ENCODE assay signal across 9 cellular contexts in genomic region chr6:166307082-166307980, GRCh38. TPM values are rescaled to one million over a fixed set of nuclear protein-coding genes. Genes with fewer than 3 reads are reported as not detected.
DNase-seq lines count a peak whose midpoint lies in the region; ATAC-seq, FAIRE-seq and TF ChIP-seq lines count a peak whose summit lies in the region.
"Had no signal": no experiment of that assay in that cellular context is flagged by ENCODE, and none has a peak within 500 bp of the region (broad histone marks: within the 10 kb centered on the region; RNA-seq: fewer than 3 reads in every experiment).

No MANE protein-coding gene starts in this region.

- no peak for TF ChIP-seq CTCF in HepG2 (CRISPR knock-in tag; IDR thresholded peaks at IDR 0.05)
- no peak for TF ChIP-seq CTCF in thyroid gland (IDR thresholded peaks at IDR 0.05)
- TF ChIP-seq CTCF in lower leg skin (IDR thresholded peaks at IDR 0.05), result no peak

- TF ChIP-seq POLR2A in HepG2 (IDR thresholded peaks at IDR 0.05; ENCODE audit: insufficient read depth in 1 of 2, low read depth in 2 of 2, low read length in 2 of 2) (no peak), thyroid gland (IDR thresholded peaks at IDR 0.05) (no peak), lower leg skin (IDR thresholded peaks at IDR 0.05) (no peak)

- peaks cover 60 to 79% (median 68%) of the 10 kb centered on the region in 11 experiments for H3K27me3 ChIP-seq in BLaER1 treated with 17β-estradiol and CSF1 and Interleukin-3, amounts not matched to agents 10 nM and 100 nM
- H3K27me3 ChIP-seq in HepG2 (ENCODE audit: control insufficient read depth in 1 of 2, insufficient read depth in 2 of 2, low read length in 2 of 2) (peaks cover 13 to 58% of the 10 kb centered on the region in 2 experiments; a peak in 4 of 5 replicates), thyroid gland (no peaks in the 10 kb centered on the region)

- peaks cover 0 to 16% (median 12%) of the 10 kb centered on the region in 10 experiments; a peak in 16 of 20 replicates for H3K4me1 ChIP-seq in BLaER1 treated with 17β-estradiol and CSF1 and Interleukin-3, amounts not matched to agents 10 nM and 100 nM
- H3K4me1 ChIP-seq in HepG2 (ENCODE audit: insufficient read depth, low read length) (peaks cover 32% of the 10 kb centered on the region), thyroid gland (peaks cover 0 to 16% of the 10 kb centered on the region in 2 donors)

- intact Hi-C loops in HepG2 (cut with micrococcal nuclease; ENCODE audit: unreplicated experiment), result no loop called here
- intact Hi-C loops in thyroid gland (cut with DNase I), result no loop called here
- intact Hi-C loops in lower leg skin (cut with DNase I; ENCODE audit: low total_unique reads), result no loop called here

- no peaks in the 10 kb centered on the region for H3K79me2 ChIP-seq in HepG2 (ENCODE audit: insufficient read depth, low read length)

- no peak overlapping the region for H3K27ac ChIP-seq in BLaER1 treated with 17β-estradiol and CSF1 and Interleukin-3, amounts not matched to agents 10 nM and 100 nM
- H3K27ac ChIP-seq in angular gyrus (ENCODE audit: low read depth, low read length) (peak overlapping the region; percentile 73), HepG2 (ENCODE audit: extremely low read length, insufficient read depth, low read length) (no peak overlapping the region), thyroid gland (no peak overlapping the region)

- no peaks in the 10 kb centered on the region for H3K36me3 ChIP-seq in BLaER1 treated with 17β-estradiol and CSF1 and Interleukin-3, amounts not matched to agents 10 nM and 100 nM
- H3K36me3 ChIP-seq in HepG2 (replicated peaks in 1 of 2; ENCODE audit: control insufficient read depth in 1 of 2, insufficient read depth in 2 of 2, low read length in 2 of 2), result no peaks in the 10 kb centered on the region
- H3K36me3 ChIP-seq in thyroid gland, result no peaks in the 10 kb centered on the region

- DNase-seq in HepG2 (ENCODE audit: low spot score), result no peak
- DNase-seq in thyroid gland, result peak; percentile 38 to 42
- no peak for DNase-seq in effector CD4-positive, alpha-beta T cell
- DNase-seq in lower leg skin (ENCODE audit: low spot score in 2 of 2), result no peak

- in situ Hi-C loops in HepG2 (cut with HindIII; ENCODE audit: extremely low pct_ligation_motif_present, low pct_unique_long_range_greater_than_20kb), result no loop called here

- WGBS in HepG2 (ENCODE audit: low lambda C conversion rate), result 88% methylated on average over 79 of the region's 111 CpGs
- 1 to 6% methylated on average over 17 to 30 of the region's 111 CpGs for WGBS in thyroid gland, 2 donors
- 3 to 7% methylated on average over 30 to 46 of the region's 111 CpGs for WGBS in lower leg skin, 2 donors

- no TSS peak for BruUV-seq in HepG2 (replicated peaks; lab: Mats Ljungman, UMichigan)

- peak; percentile 39 for ATAC-seq in GM19023 (IDR thresholded peaks at IDR 0.05; ENCODE audit: unreplicated experiment)
- peak; percentile 45 for ATAC-seq in HG03354 (IDR thresholded peaks at IDR 0.05; ENCODE audit: poor library complexity, severe bottlenecking, unreplicated experiment)
- peak; percentile 47 for ATAC-seq in HepG2

- H3K4me2 ChIP-seq in BLaER1 treated with 17β-estradiol and CSF1 and Interleukin-3, amounts not matched to agents 10 nM and 100 nM, result peak overlapping the region; percentile 84 to 99 (median 87)
- peak overlapping the region; percentile 90 for H3K4me2 ChIP-seq in HepG2 (ENCODE audit: low read depth, low read length)

- POLR2A ChIA-PET in HepG2 (lab: Yijun Ruan, JAX), result interaction anchor here (0.6 to 1.4 kb wide), 2 partner anchors 88 to 92 kb away, joined by 3 read pairs; no protein-coding TSS in a partner anchor

- H4K20me1 ChIP-seq in BLaER1 treated with 17β-estradiol and CSF1 and Interleukin-3, amounts not matched to agents 10 nM and 100 nM, result peaks cover 0 to 33% (median 20%) of the 10 kb centered on the region in 11 experiments; a peak in 12 of 22 replicates
- H4K20me1 ChIP-seq in HepG2 (ENCODE audit: insufficient read depth, low read length), result no peaks in the 10 kb centered on the region

- peaks cover 0 to 14% (median 9%) of the 10 kb centered on the region in 11 experiments; a peak in 13 of 22 replicates for H3K9me3 ChIP-seq in BLaER1 treated with 17β-estradiol and CSF1 and Interleukin-3, amounts not matched to agents 10 nM and 100 nM (replicated peaks in 1 of 11)
- H3K9me3 ChIP-seq in HepG2 (ENCODE audit: low read length) (no peaks in the 10 kb centered on the region), thyroid gland (no peaks in the 10 kb centered on the region)

- FAIRE-seq in HepG2 (lab: Jason Lieb, UNC), result no peak

- TF ChIP-seq RAD21 in HepG2 (CRISPR knock-in tag; IDR thresholded peaks at IDR 0.05), result no peak

- peak overlapping the region; percentile 49 to 69 (median 54) for H3K4me3 ChIP-seq in BLaER1 treated with 17β-estradiol and CSF1 and Interleukin-3, amounts not matched to agents 10 nM and 100 nM
- H3K4me3 ChIP-seq in HepG2 (replicated peaks in 1 of 3; ENCODE audit: insufficient read depth in 1 of 3, low read depth in 2 of 3, low read length in 3 of 3) (peak overlapping the region; percentile 56 to 79 (median 76); a peak in 3 of 6 replicates), thyroid gland (replicated peaks in 1 of 3) (peak overlapping the region in 1 of 3 donors; percentile 32), lower leg skin (ENCODE audit: low read depth, poor library complexity, severe bottlenecking) (no peak overlapping the region)

- TF ChIP-seq EP300 in HepG2 (IDR thresholded peaks at IDR 0.05; ENCODE audit: low read depth in 2 of 2, low read length in 2 of 2) (no peak), HepG2 (CRISPR knock-in tag; IDR thresholded peaks at IDR 0.05; ENCODE audit: borderline replicate concordance) (no peak)

- no peak overlapping the region for H2AFZ ChIP-seq in HepG2 (ENCODE audit: low read length)

- CTCF ChIA-PET in HepG2 (lab: Yijun Ruan, JAX; ENCODE audit: low intra/inter-chr PET ratio, low total read pairs), result no interaction called here

- peak overlapping the region in 3 of 11 experiments; percentile 23 to 55 (median 51); a peak in 4 of 22 replicates for H3K9ac ChIP-seq in BLaER1 treated with 17β-estradiol and CSF1 and Interleukin-3, amounts not matched to agents 10 nM and 100 nM
- H3K9ac ChIP-seq in HepG2 (ENCODE audit: insufficient read depth, low read depth, low read length), result no peak overlapping the region

TF ChIP-seq in HepG2, 621 proteins besides CTCF, POLR2A, EP300 and RAD21 (continues in another document):
- TF ChIP-seq SAP130 (CRISPR knock-in tag; IDR thresholded peaks at IDR 0.05; ENCODE audit: low read depth) (no peak), NFE2L1 (CRISPR knock-in tag; IDR thresholded peaks at IDR 0.05; ENCODE audit: borderline replicate concordance) (no peak), ZBTB38 (CRISPR knock-in tag; IDR thresholded peaks at IDR 0.05) (peak; percentile 17; the same call in 1 of the 2 replicates)

RNA-seq across cellular contexts. Expression of gene PRR18, which starts 0.9 kb away (rescaled TPM):
- 0.04 TPM in 1 of 2 replicates, not detected in the other for total RNA-seq in HepG2 (2016; rRNA removed; fragmentation: Illumina TruSeq; extraction: Trizol)
- not detected in 2 replicates for total RNA-seq in HepG2 (2016; cell fraction: cytosol; rRNA removed; fragmentation: Illumina TruSeq; extraction: Trizol; ENCODE audit: low read depth)
- 0.06 TPM in 1 of 2 replicates, not detected in the other for total RNA-seq in HepG2 (2016; cell fraction: insoluble cytoplasmic fraction; rRNA removed; fragmentation: Illumina TruSeq; extraction: Trizol)
- total RNA-seq in HepG2 (2016; cell fraction: membrane; rRNA removed; fragmentation: Illumina TruSeq; extraction: Trizol), result 0.09 TPM in 1 of 2 replicates, not detected in the other
- not detected in 2 replicates for total RNA-seq in HepG2 (2016; cell fraction: nucleus; rRNA removed; fragmentation: Illumina TruSeq; extraction: Trizol)
- polyA plus RNA-seq in HepG2 (2011; rRNA removed), result 0.01 and 0.04 TPM in 2 replicates
- 0.04 and 0.05 TPM in 2 replicates for polyA plus RNA-seq in HepG2 (2011; cell fraction: cytosol; rRNA removed)
- 0.10 TPM in 1 of 2 replicates, not detected in the other for polyA plus RNA-seq in HepG2 (2011; cell fraction: nucleus; rRNA removed)
- polyA plus RNA-seq in HepG2 (2012), result not detected in 2 replicates
- polyA plus RNA-seq in HepG2 (2016; cell fraction: cytosol; fragmentation: Illumina TruSeq; extraction: Trizol; ENCODE audit: low read depth), result not detected in 2 replicates
- polyA plus RNA-seq in HepG2 (2016; cell fraction: insoluble cytoplasmic fraction; fragmentation: Illumina TruSeq; extraction: Trizol; ENCODE audit: low read depth), result 0.10 and 0.19 TPM in 2 replicates
- polyA plus RNA-seq in HepG2 (2016; cell fraction: membrane; fragmentation: Illumina TruSeq; extraction: Trizol; ENCODE audit: low read depth), result 0.16 TPM in 1 of 2 replicates, not detected in the other
- not detected in 2 replicates for polyA plus RNA-seq in HepG2 (2016; cell fraction: nucleus; fragmentation: Illumina TruSeq; extraction: Trizol; ENCODE audit: insufficient read depth, low read depth)
- polyA minus RNA-seq in HepG2 (2011; rRNA and poly(A)+ RNA removed; ENCODE audit: low replicate concordance), result not detected in 2 replicates
- not detected in 2 replicates for polyA minus RNA-seq in HepG2 (2011; cell fraction: cytosol; rRNA and poly(A)+ RNA removed)
- polyA minus RNA-seq in HepG2 (2011; cell fraction: nucleus; rRNA and poly(A)+ RNA removed), result 0.12 TPM in 1 of 2 replicates, not detected in the other
- total RNA-seq in thyroid gland, result under 1 TPM in 3 of 4 donors, not detected in 1; 0.21 to 0.67 (median 0.59) TPM
- not detected for total RNA-seq in lower leg skin
- total RNA-seq: dermis microvascular lymphatic vessel endothelial cell had no signal

RNA-seq across cellular contexts. Expression of gene SFT2D1, which starts 35.0 kb away (rescaled TPM):
- total RNA-seq in HepG2 (2016; rRNA removed; fragmentation: Illumina TruSeq; extraction: Trizol) (90.7 and 115 TPM in 2 replicates), thyroid gland (10 to 100 TPM; 36.8 to 53.5 (median 48.4) TPM), lower leg skin (10 to 100 TPM; 23.6 to 42.9 (median 31.9) TPM)
- 57.6 and 70.5 TPM in 2 replicates for total RNA-seq in HepG2 (2016; cell fraction: cytosol; rRNA removed; fragmentation: Illumina TruSeq; extraction: Trizol; ENCODE audit: low read depth)
- total RNA-seq in HepG2 (2016; cell fraction: insoluble cytoplasmic fraction; rRNA removed; fragmentation: Illumina TruSeq; extraction: Trizol), result 91.5 and 114 TPM in 2 replicates
- 89.7 and 105 TPM in 2 replicates for total RNA-seq in HepG2 (2016; cell fraction: membrane; rRNA removed; fragmentation: Illumina TruSeq; extraction: Trizol)
- total RNA-seq in HepG2 (2016; cell fraction: nucleus; rRNA removed; fragmentation: Illumina TruSeq; extraction: Trizol), result 87.1 and 96.7 TPM in 2 replicates
- polyA plus RNA-seq in HepG2 (2011; rRNA removed), result 127 and 147 TPM in 2 replicates
- 78.9 and 125 TPM in 2 replicates for polyA plus RNA-seq in HepG2 (2011; cell fraction: cytosol; rRNA removed)
- polyA plus RNA-seq in HepG2 (2011; cell fraction: nucleus; rRNA removed), result 56.7 and 94.6 TPM in 2 replicates
- polyA plus RNA-seq in HepG2 (2012), result 100 and 109 TPM in 2 replicates
- polyA plus RNA-seq in HepG2 (2016; cell fraction: cytosol; fragmentation: Illumina TruSeq; extraction: Trizol; ENCODE audit: low read depth), result 67.5 and 94.2 TPM in 2 replicates
- 112 and 116 TPM in 2 replicates for polyA plus RNA-seq in HepG2 (2016; cell fraction: insoluble cytoplasmic fraction; fragmentation: Illumina TruSeq; extraction: Trizol; ENCODE audit: low read depth)
- polyA plus RNA-seq in HepG2 (2016; cell fraction: membrane; fragmentation: Illumina TruSeq; extraction: Trizol; ENCODE audit: low read depth), result 96.5 and 108 TPM in 2 replicates
- polyA plus RNA-seq in HepG2 (2016; cell fraction: nucleus; fragmentation: Illumina TruSeq; extraction: Trizol; ENCODE audit: insufficient read depth, low read depth), result 168 and 175 TPM in 2 replicates
- polyA minus RNA-seq in HepG2 (2011; rRNA and poly(A)+ RNA removed; ENCODE audit: low replicate concordance), result 13.9 and 35.5 TPM in 2 replicates
- polyA minus RNA-seq in HepG2 (2011; cell fraction: cytosol; rRNA and poly(A)+ RNA removed), result 26.1 and 26.7 TPM in 2 replicates
- polyA minus RNA-seq in HepG2 (2011; cell fraction: nucleus; rRNA and poly(A)+ RNA removed), result 65.1 and 95.4 TPM in 2 replicates

Comparison
In these comparisons a context has a peak if more than half of its experiments do, and no peak if none do; other contexts are left out.
1. DNase-seq: peak in thyroid gland (2 of 2); none in HepG2 (single experiment), effector CD4-positive, alpha-beta T cell (single experiment) and lower leg skin (0 of 2).
2. Peak in every context shown above with its lines, with median percentiles within 50 percentile points of each other: ATAC-seq.